Comparison of ENCODE assay signal across 1 cellular context in genomic region chr4:1883583-1883982, GRCh38.
TF ChIP-seq lines count a peak whose summit lies in the region.

No MANE protein-coding gene starts in this region.

TF ChIP-seq in K562, 482 proteins besides CTCF, POLR2A, EP300 and RAD21 (continued from another document and continues in another):
- TF ChIP-seq TAF1 (IDR thresholded peaks at IDR 0.05; ENCODE audit: control insufficient read depth, extremely low read depth, insufficient read depth, low read length, severe bottlenecking) (no peak), POLR2G (IDR thresholded peaks at IDR 0.05; ENCODE audit: low read depth, low read length) (no peak), TAF9B (IDR thresholded peaks at IDR 0.05; ENCODE audit: partially characterized antibody) (no peak), HNRNPLL (IDR thresholded peaks at IDR 0.05; ENCODE audit: low read depth, low read length, poor library complexity, severe bottlenecking) (no peak), SPI1 (IDR thresholded peaks at IDR 0.05; ENCODE audit: borderline replicate concordance, low read depth, low read length) (no peak), NFIC (IDR thresholded peaks at IDR 0.05) (0 out of 2 replicates have a peak, but pooled peaks have one; percentile 8), ZFP30 (CRISPR knock-in tag; IDR thresholded peaks at IDR 0.05; ENCODE audit: borderline replicate concordance) (no peak), USF2 (CRISPR knock-in tag; IDR thresholded peaks at IDR 0.05) (no peak), XRCC4 (IDR thresholded peaks at IDR 0.05; ENCODE audit: extremely low read depth, insufficient read depth, insufficient read length) (no peak), AFF1 (IDR thresholded peaks at IDR 0.05; ENCODE audit: low read depth in 1 of 2, partially characterized antibody in 2 of 2) (no peak), CCNT2 (IDR thresholded peaks at IDR 0.05; ENCODE audit: borderline replicate concordance, extremely low read depth, insufficient read length, low read depth, low read length) (no peak), ZNF76 (CRISPR knock-in tag; IDR thresholded peaks at IDR 0.05; ENCODE audit: borderline replicate concordance) (no peak), PTBP1 (IDR thresholded peaks at IDR 0.05; ENCODE audit: low read depth, low read length) (no peak), TGIF2 (CRISPR knock-in tag; IDR thresholded peaks at IDR 0.05) (no peak), NR2F6 (CRISPR knock-in tag; IDR thresholded peaks at IDR 0.05) (no peak), KAT8 (IDR thresholded peaks at IDR 0.05; ENCODE audit: low read depth) (no peak), NRF1 (conservative IDR thresholded peaks at IDR 0.05 in 1 of 2, IDR thresholded peaks at IDR 0.05 in 1 of 2) (0 out of 4 replicates have a peak, but pooled peaks of 1 of the 2 experiments have one; percentile 15), NFE2L1 (tag; IDR thresholded peaks at IDR 0.05; ENCODE audit: borderline replicate concordance, low read depth) (no peak), ADNP (tag; IDR thresholded peaks at IDR 0.05) (no peak), E2F8 (IDR thresholded peaks at IDR 0.05; ENCODE audit: low read depth, partially characterized antibody) (no peak), PPARD (CRISPR knock-in tag; IDR thresholded peaks at IDR 0.05) (no peak), CHD4 (IDR thresholded peaks at IDR 0.05; ENCODE audit: insufficient read depth, insufficient replicate concordance, low read depth, low read length, poor library complexity, severe bottlenecking) (peak; percentile 55), VEZF1 (CRISPR knock-in tag; IDR thresholded peaks at IDR 0.05) (no peak; the same call in 1 of the 2 replicates), SMARCA5 (IDR thresholded peaks at IDR 0.05) (no peak), L3MBTL2 (IDR thresholded peaks at IDR 0.05) (peak; percentile 16; the same call in 1 of the 2 replicates), ARID2 (IDR thresholded peaks at IDR 0.05) (no peak), CREBBP (IDR thresholded peaks at IDR 0.05; ENCODE audit: low read depth, low read length) (no peak), SNRNP70 (optimal IDR thresholded peaks at IDR 0.05; ENCODE audit: low read depth, low read length) (no peak), MCM3 (IDR thresholded peaks at IDR 0.05) (no peak), ZNF655 (CRISPR knock-in tag; IDR thresholded peaks at IDR 0.05) (no peak), BRF1 (IDR thresholded peaks at IDR 0.05; ENCODE audit: borderline replicate concordance, extremely low read depth, insufficient read length) (no peak), GTF2F1 (IDR thresholded peaks at IDR 0.05; ENCODE audit: low read depth, low read length) (no peak), JUNB (CRISPR knock-in tag; conservative IDR thresholded peaks at IDR 0.05) (no peak), SREBF1 (IDR thresholded peaks at IDR 0.05; ENCODE audit: borderline replicate concordance, low read depth, low read length) (no peak), CREB1 (IDR thresholded peaks at IDR 0.05) (no peak), CREB1 (CRISPR knock-in tag; IDR thresholded peaks at IDR 0.05) (no peak), ELK1 (CRISPR knock-in tag; IDR thresholded peaks at IDR 0.05) (no peak), KLF6 (CRISPR knock-in tag; IDR thresholded peaks at IDR 0.05; ENCODE audit: borderline replicate concordance) (no peak), HDAC1 (IDR thresholded peaks at IDR 0.05) (peak in 1 of 2 experiments; percentile 30; a peak in 1 of 4 replicates), PRPF4 (IDR thresholded peaks at IDR 0.05; ENCODE audit: insufficient read depth, low read depth, low read length, poor library complexity, severe bottlenecking) (no peak), RBFOX2 (IDR thresholded peaks at IDR 0.05; ENCODE audit: low read depth, low read length) (no peak), RBM25 (IDR thresholded peaks at IDR 0.05; ENCODE audit: low read depth, low read length, severe bottlenecking) (no peak), MAFK (IDR thresholded peaks at IDR 0.05; ENCODE audit: low read length) (no peak), ZKSCAN8 (CRISPR knock-in tag; IDR thresholded peaks at IDR 0.05) (no peak), ATF4 (CRISPR knock-in tag; IDR thresholded peaks at IDR 0.05) (no peak), MNT (conservative IDR thresholded peaks at IDR 0.05) (peak; percentile 40 to 47; a peak in 2 of 4 replicates), SNAPC5 (CRISPR knock-in tag; IDR thresholded peaks at IDR 0.05) (no peak), TSHZ1 (CRISPR knock-in tag; IDR thresholded peaks at IDR 0.05) (no peak), ZEB2 (IDR thresholded peaks at IDR 0.05) (no peak), MEIS2 (IDR thresholded peaks at IDR 0.05; ENCODE audit: partially characterized antibody) (no peak), TEAD2 (tag; IDR thresholded peaks at IDR 0.05) (no peak)
